Comparison of ENCODE assay signal across 8 cellular contexts in the genomic region with DNA sequence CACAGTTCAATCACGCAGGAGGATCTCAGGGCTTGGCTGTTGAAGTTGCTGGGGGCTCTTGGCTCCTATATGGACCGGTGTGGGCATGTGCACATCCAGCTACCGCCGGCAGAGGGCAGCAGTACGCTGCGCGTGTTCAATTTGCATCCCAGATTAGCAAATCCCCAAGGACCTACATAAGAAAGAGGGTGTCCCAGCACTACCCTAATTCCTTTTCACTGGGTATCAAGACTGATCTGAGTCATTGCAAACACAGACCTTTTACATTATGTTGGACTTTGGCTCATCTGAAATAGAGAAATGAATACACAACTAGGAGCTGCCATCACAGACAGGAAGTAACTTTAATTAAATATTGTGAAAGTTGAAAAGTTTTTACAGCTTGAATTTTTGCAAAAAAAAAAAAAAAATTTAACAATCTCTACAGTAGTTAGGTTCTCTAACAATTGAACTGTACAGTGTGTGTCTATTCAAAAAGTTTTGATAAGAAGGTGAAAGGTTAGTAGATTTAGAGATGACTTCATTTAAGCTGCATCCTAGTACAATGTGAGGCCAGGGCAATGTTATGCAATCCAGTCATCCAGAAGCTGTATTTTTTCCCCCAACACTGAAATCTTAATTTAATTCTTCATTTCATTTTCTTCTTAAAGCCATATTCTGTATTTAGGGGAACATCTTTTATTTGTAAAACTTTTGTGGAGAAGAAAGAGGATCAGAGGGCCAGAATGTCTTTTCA.
DNase-seq lines count a peak whose midpoint lies in the region; ATAC-seq, FAIRE-seq and TF ChIP-seq lines count a peak whose summit lies in the region.

No MANE protein-coding gene starts in this region.

- H3K4me3 ChIP-seq in Peyer's patch (no peak overlapping the region), suprapubic skin (no peak overlapping the region)

- H3K4me1 ChIP-seq in Peyer's patch: no peaks in the 10 kb centered on the region
- H3K4me1 ChIP-seq in suprapubic skin: peaks cover 16% of the 10 kb centered on the region

- peak; percentile 77 for DNase-seq in DMS53 (lab: John Stamatoyannopoulos, UW)
- peak; percentile 50 for DNase-seq in HTR-8/SVneo (ENCODE audit: insufficient read length, low spot score)
- DNase-seq in Peyer's patch: peak; percentile 72 to 90 (median 76)
- peak; percentile 41 for DNase-seq in activated T-helper 1 cell treated with Interleukin-2 at 50 U/mL for 16 hours (ENCODE audit: low read depth)
- DNase-seq in fibroblast of the conjunctiva (ENCODE audit: low read depth): peak; percentile 90
- peak in 50 of 56 donors; percentile 4 to 85 (median 40) for DNase-seq in nucleus accumbens (lab: John Stamatoyannopoulos, UW)
- peak; percentile 82 to 84 for DNase-seq in suprapubic skin (ENCODE audit: low spot score in 2 of 2)

- H3K27ac ChIP-seq in Peyer's patch: no peak overlapping the region
- peak overlapping the region; percentile 22 for H3K27ac ChIP-seq in suprapubic skin

- TF ChIP-seq POLR2A in Peyer's patch (IDR thresholded peaks at IDR 0.05): no peak
- TF ChIP-seq POLR2A in suprapubic skin (IDR thresholded peaks at IDR 0.05): no peak

- no peak for TF ChIP-seq EP300 in suprapubic skin (IDR thresholded peaks at IDR 0.05)

- H3K36me3 ChIP-seq in Peyer's patch: no peaks in the 10 kb centered on the region
- H3K36me3 ChIP-seq in suprapubic skin: no peaks in the 10 kb centered on the region

- no peak for FAIRE-seq in HTR-8/SVneo (lab: Jason Lieb, UNC)

- H3K27me3 ChIP-seq in Peyer's patch (no peaks in the 10 kb centered on the region), suprapubic skin (peaks cover 10% of the 10 kb centered on the region)

- 20% methylated on average over 1 of the region's 7 CpGs for WGBS in suprapubic skin

- peak; percentile 94 for ATAC-seq in GM21447 (IDR thresholded peaks at IDR 0.05; ENCODE audit: unreplicated experiment)

- no peaks in the 10 kb centered on the region for H3K9me3 ChIP-seq in Peyer's patch
- H3K9me3 ChIP-seq in suprapubic skin: no peaks in the 10 kb centered on the region

- TF ChIP-seq CTCF in Peyer's patch (IDR thresholded peaks at IDR 0.05): peak; percentile 77 to 94 (median 85)
- peak; percentile 90 to 93 for TF ChIP-seq CTCF in suprapubic skin (IDR thresholded peaks at IDR 0.05)
